8 cellular contexts compared by ENCODE assay signal in the genomic region with DNA sequence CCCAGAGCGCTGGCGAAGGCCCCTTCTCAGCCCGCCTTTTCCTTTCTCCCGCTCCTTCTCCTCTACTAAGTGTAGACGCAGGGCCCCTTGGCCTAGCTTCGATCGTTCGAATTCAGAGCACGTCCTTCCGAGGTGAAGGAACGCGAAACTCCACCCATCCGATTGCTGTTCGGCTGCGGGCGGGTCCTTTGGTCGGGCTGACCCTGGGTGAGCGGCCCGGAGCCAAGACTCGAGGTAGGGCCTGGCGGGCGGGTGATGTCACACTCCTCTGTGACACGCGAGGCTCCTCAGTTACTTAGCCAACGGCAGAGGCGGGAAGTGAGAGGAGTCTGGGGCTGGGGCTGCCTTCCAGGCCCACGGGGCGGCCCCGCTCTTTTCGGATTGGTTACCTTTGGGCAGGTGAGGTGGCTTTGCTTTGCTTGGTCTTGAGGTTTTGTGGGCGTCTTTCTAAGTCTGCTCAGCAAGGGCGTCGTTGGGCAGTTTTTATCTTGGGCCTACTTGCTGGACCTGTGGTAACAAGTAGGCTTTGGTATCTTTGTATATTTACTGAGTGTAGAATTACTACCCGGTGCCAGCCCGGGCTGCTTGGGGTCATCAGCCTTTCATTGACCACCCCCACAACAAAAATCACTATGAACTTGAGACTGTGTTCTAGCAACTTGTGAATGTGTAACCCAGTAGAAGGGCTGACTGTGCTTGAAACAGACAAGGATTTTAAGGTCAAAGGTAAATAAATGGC. TPM values are rescaled to one million over a fixed set of nuclear protein-coding genes. Genes with fewer than 3 reads are reported as not detected.
DNase-seq lines count a peak whose midpoint lies in the region; ATAC-seq, FAIRE-seq and TF ChIP-seq lines count a peak whose summit lies in the region.

No MANE protein-coding gene starts in this region.

- H3K27me3 ChIP-seq in CD4-positive, alpha-beta T cell (ENCODE audit: control insufficient read depth, insufficient read depth, low read length), result no peaks in the 10 kb centered on the region
- H3K27me3 ChIP-seq in fibroblast of lung (ENCODE audit: control insufficient read depth, insufficient read depth, low read length), result no peaks in the 10 kb centered on the region

- peak; percentile 65 for ATAC-seq in CD4-positive, alpha-beta T cell (ENCODE audit: poor library complexity)
- ATAC-seq in GM19455 (IDR thresholded peaks at IDR 0.05; ENCODE audit: unreplicated experiment) (peak; percentile 46), HG03575 (IDR thresholded peaks at IDR 0.05; ENCODE audit: extremely low read depth, insufficient number of reproducible peaks, low FRiP score, unreplicated experiment) (peak; percentile 20)
- ATAC-seq in stimulated activated naive CD8-positive, alpha-beta T cell treated with anti-CD3 and anti-CD28 coated beads, Interleukin-15, Interleukin-2, amounts not matched to agents 100 U/mL and 50 U/mL, for 24 hours, result peak; percentile 82

- no peak for TF ChIP-seq CTCF in CD4-positive, alpha-beta T cell (IDR thresholded peaks at IDR 0.05)
- TF ChIP-seq CTCF in fibroblast of lung (conservative IDR thresholded peaks at IDR 0.05 in 1 of 2, IDR thresholded peaks at IDR 0.05 in 1 of 2; ENCODE audit: low read depth in 1 of 2, low read length in 2 of 2) (no peak), nephron (IDR thresholded peaks at IDR 0.05; ENCODE audit: unreplicated experiment in 3 of 3) (no peak)

- intact Hi-C loops in CD4-positive, alpha-beta T cell (cut with DNase I, micrococcal nuclease), result loop anchor here (1.0 to 5.0 kb wide), 11 partner anchors 21 to 425 kb away; a partner anchor contains a TSS
- intact Hi-C loops in activated T-helper 1 cell treated with anti-CD3 and anti-CD28 coated beads, Interleukin-12 subunit alpha, Interleukin-12 subunit beta, Interleukin-2, Interleukin-4 antibody, amounts not matched to agents 30 ng/mL and 10 ng/mL and 1 ng/mL, durations not matched to agents 14 hours and 24 hours and 36 hours (cut with micrococcal nuclease), result loop anchor here (1.0 to 5.0 kb wide), 14 partner anchors 8 to 611 kb away; a partner anchor contains a TSS

- H3K27ac Mint-ChIP-seq in CD4-positive, alpha-beta T cell, result peak overlapping the region; percentile 96
- peak overlapping the region; percentile 94 for H3K27ac Mint-ChIP-seq in activated T-helper 1 cell treated with anti-CD3 and anti-CD28 coated beads, Interleukin-12 subunit alpha, Interleukin-12 subunit beta, Interleukin-2, Interleukin-4 antibody, amounts not matched to agents 30 ng/mL and 10 ng/mL and 1 ng/mL, durations not matched to agents 14 hours and 24 hours and 36 hours
- peak overlapping the region; percentile 94 to 99 (median 98) for H3K27ac Mint-ChIP-seq in nephron

- peak overlapping the region; percentile 93 to 98 (median 96) for H3K4me3 ChIP-seq in fibroblast of lung (replicated peaks in 1 of 4; ENCODE audit: control extremely low read depth in 1 of 4, insufficient read depth in 1 of 4, low read depth in 3 of 4, low read length in 4 of 4)

- CTCF ChIA-PET in CD4-positive, alpha-beta T cell (lab: Charles Lee), result interaction anchor here (0.6 to 2.7 kb wide), 36 partner anchors 8 to 419 kb away, joined by 3 to 53 read pairs (median 6); a partner anchor contains a TSS

- peaks cover 54% of the 10 kb centered on the region for H3K79me2 ChIP-seq in fibroblast of lung (ENCODE audit: control insufficient read depth, insufficient read depth, low read length)

- no peaks in the 10 kb centered on the region for H3K9me3 Mint-ChIP-seq in CD4-positive, alpha-beta T cell
- H3K9me3 Mint-ChIP-seq in activated T-helper 1 cell treated with anti-CD3 and anti-CD28 coated beads, Interleukin-12 subunit alpha, Interleukin-12 subunit beta, Interleukin-2, Interleukin-4 antibody, amounts not matched to agents 30 ng/mL and 10 ng/mL and 1 ng/mL, durations not matched to agents 14 hours and 24 hours and 36 hours, result no peaks in the 10 kb centered on the region
- H3K9me3 Mint-ChIP-seq in nephron, result no peaks in the 10 kb centered on the region

- H3K4me3 Mint-ChIP-seq in CD4-positive, alpha-beta T cell, result peak overlapping the region; percentile 92
- peak overlapping the region; percentile 86 for H3K4me3 Mint-ChIP-seq in activated T-helper 1 cell treated with anti-CD3 and anti-CD28 coated beads, Interleukin-12 subunit alpha, Interleukin-12 subunit beta, Interleukin-2, Interleukin-4 antibody, amounts not matched to agents 30 ng/mL and 10 ng/mL and 1 ng/mL, durations not matched to agents 14 hours and 24 hours and 36 hours
- H3K4me3 Mint-ChIP-seq in nephron, result peak overlapping the region; percentile 92 to 95 (median 93)

- peak overlapping the region; percentile 79 for H3K4me2 ChIP-seq in fibroblast of lung (ENCODE audit: extremely low read depth, insufficient read depth, low read length)

- no peak overlapping the region for H2AFZ ChIP-seq in fibroblast of lung (ENCODE audit: low read length)

- DNase-seq in CD4-positive, alpha-beta T cell, result peak; percentile 68 to 91 (median 80)
- DNase-seq in RCC 7860 (ENCODE audit: low spot score) (peak; percentile 78), fibroblast of lung (ENCODE audit: low read depth in 2 of 2) (peak; percentile 82 to 85)
- peak; percentile 84 for DNase-seq in activated T-helper 1 cell treated with anti-CD3 and anti-CD28 coated beads, Interleukin-12 subunit alpha, Interleukin-12 subunit beta, Interleukin-2, Interleukin-4 antibody, amounts not matched to agents 30 ng/mL and 10 ng/mL and 1 ng/mL, durations not matched to agents 14 hours and 24 hours and 36 hours (ENCODE audit: low spot score)
- DNase-seq in stimulated activated naive CD8-positive, alpha-beta T cell treated with anti-CD3 and anti-CD28 coated beads, Interleukin-15, Interleukin-2, amounts not matched to agents 100 U/mL and 50 U/mL, for 24 hours, result peak; percentile 89

- H3K36me3 Mint-ChIP-seq in CD4-positive, alpha-beta T cell (ENCODE audit: low read depth), result peaks cover 43% of the 10 kb centered on the region
- peaks cover 23% of the 10 kb centered on the region for H3K36me3 Mint-ChIP-seq in activated T-helper 1 cell treated with anti-CD3 and anti-CD28 coated beads, Interleukin-12 subunit alpha, Interleukin-12 subunit beta, Interleukin-2, Interleukin-4 antibody, amounts not matched to agents 30 ng/mL and 10 ng/mL and 1 ng/mL, durations not matched to agents 14 hours and 24 hours and 36 hours (ENCODE audit: low read depth)
- peaks cover 17% of the 10 kb centered on the region for H3K36me3 Mint-ChIP-seq in nephron (ENCODE audit: low read depth)

- H3K4me1 Mint-ChIP-seq in CD4-positive, alpha-beta T cell (ENCODE audit: low read depth), result peaks cover 56% of the 10 kb centered on the region
- peaks cover 30% of the 10 kb centered on the region for H3K4me1 Mint-ChIP-seq in activated T-helper 1 cell treated with anti-CD3 and anti-CD28 coated beads, Interleukin-12 subunit alpha, Interleukin-12 subunit beta, Interleukin-2, Interleukin-4 antibody, amounts not matched to agents 30 ng/mL and 10 ng/mL and 1 ng/mL, durations not matched to agents 14 hours and 24 hours and 36 hours (ENCODE audit: low read depth)
- peaks cover 27% of the 10 kb centered on the region for H3K4me1 Mint-ChIP-seq in nephron

- H3K9ac ChIP-seq in fibroblast of lung (ENCODE audit: insufficient read depth, low read length), result peak overlapping the region; percentile 94

- no peaks in the 10 kb centered on the region for H3K27me3 Mint-ChIP-seq in CD4-positive, alpha-beta T cell
- H3K27me3 Mint-ChIP-seq in activated T-helper 1 cell treated with anti-CD3 and anti-CD28 coated beads, Interleukin-12 subunit alpha, Interleukin-12 subunit beta, Interleukin-2, Interleukin-4 antibody, amounts not matched to agents 30 ng/mL and 10 ng/mL and 1 ng/mL, durations not matched to agents 14 hours and 24 hours and 36 hours (ENCODE audit: insufficient read depth), result peaks cover 3% of the 10 kb centered on the region
- peaks cover 4% of the 10 kb centered on the region for H3K27me3 Mint-ChIP-seq in nephron (ENCODE audit: low read depth)

- H3K9me3 ChIP-seq in CD4-positive, alpha-beta T cell (ENCODE audit: control insufficient read depth, low read length), result no peaks in the 10 kb centered on the region
- no peaks in the 10 kb centered on the region for H3K9me3 ChIP-seq in fibroblast of lung (ENCODE audit: control insufficient read depth, insufficient read depth, low read depth, low read length)

- peak overlapping the region; percentile 99 for H3K27ac ChIP-seq in CD4-positive, alpha-beta T cell (ENCODE audit: low read depth, low read length)
- peak overlapping the region; percentile 99 for H3K27ac ChIP-seq in fibroblast of lung (ENCODE audit: insufficient read depth, low read length)

- peak; percentile 12 for FAIRE-seq in RCC 7860 (lab: Jason Lieb, UNC)

- POLR2A ChIA-PET in CD4-positive, alpha-beta T cell (lab: Charles Lee), result interaction anchor here (0.7 to 2.2 kb wide), 50 partner anchors 8 to 1476 kb away, joined by 3 to 77 read pairs (median 6); a partner anchor contains a TSS

- no peaks in the 10 kb centered on the region for H3K36me3 ChIP-seq in fibroblast of lung (ENCODE audit: control insufficient read depth, insufficient read depth, low read length)

- H4K20me1 ChIP-seq in fibroblast of lung (ENCODE audit: control insufficient read depth, extremely low read depth, insufficient read depth, low read length), result peaks cover 11% of the 10 kb centered on the region

- no peaks in the 10 kb centered on the region for H3K4me1 ChIP-seq in fibroblast of lung (ENCODE audit: control insufficient read depth, extremely low read depth, insufficient read depth, low read length)

RNA-seq across cellular contexts. Expression of a gene that starts 0.7 kb away (rescaled TPM):
- total RNA-seq in CD4-positive, alpha-beta T cell, result 100 to 1,000 TPM; 274 to 279 TPM
- 382 and 393 TPM in 2 replicates for total RNA-seq in activated T-helper 1 cell treated with anti-CD3 and anti-CD28 coated beads, Interleukin-12 subunit alpha, Interleukin-12 subunit beta, Interleukin-2, Interleukin-4 antibody, amounts not matched to agents 30 ng/mL and 10 ng/mL and 1 ng/mL, durations not matched to agents 14 hours and 24 hours and 36 hours
- total RNA-seq in fibroblast of lung, result 369 and 432 TPM in 2 replicates
- polyA plus RNA-seq in fibroblast of lung, result 830 and 879 TPM in 2 replicates
- 399 and 442 TPM in 2 replicates for polyA plus RNA-seq in fibroblast of lung (2012)
- 330 and 380 TPM in 2 replicates for polyA minus RNA-seq in fibroblast of lung (ENCODE audit: low replicate concordance)

RNA-seq across cellular contexts. Expression of a gene that starts 34.8 kb away (rescaled TPM):
- 10 to 100 TPM; 33.3 to 34.8 TPM for total RNA-seq in CD4-positive, alpha-beta T cell
- 43.0 and 46.1 TPM in 2 replicates for total RNA-seq in activated T-helper 1 cell treated with anti-CD3 and anti-CD28 coated beads, Interleukin-12 subunit alpha, Interleukin-12 subunit beta, Interleukin-2, Interleukin-4 antibody, amounts not matched to agents 30 ng/mL and 10 ng/mL and 1 ng/mL, durations not matched to agents 14 hours and 24 hours and 36 hours
- total RNA-seq in fibroblast of lung, result 17.2 and 22.5 TPM in 2 replicates
- 13.6 and 15.0 TPM in 2 replicates for polyA plus RNA-seq in fibroblast of lung
- 11.2 and 12.9 TPM in 2 replicates for polyA plus RNA-seq in fibroblast of lung (2012)
- polyA minus RNA-seq in fibroblast of lung (ENCODE audit: low replicate concordance), result 44.6 and 47.4 TPM in 2 replicates

Comparison
In these comparisons a context has a peak if more than half of its experiments do, and no peak if none do; other contexts are left out.
1. Peak in every context shown above with its lines: DNase-seq, ATAC-seq, H3K4me3 ChIP-seq and H3K27ac ChIP-seq.
2. ATAC-seq: peak in every context shown above with its lines; median percentile 82 in stimulated activated naive CD8-positive, alpha-beta T cell treated with anti-CD3 and anti-CD28 coated beads, Interleukin-15, Interleukin-2, amounts not matched to agents 100 U/mL and 50 U/mL, for 24 hours; 65 in CD4-positive, alpha-beta T cell; 46 in GM19455; 20 in HG03575.